Comparison of ENCODE assay signal across 9 cellular contexts in the genomic region with DNA sequence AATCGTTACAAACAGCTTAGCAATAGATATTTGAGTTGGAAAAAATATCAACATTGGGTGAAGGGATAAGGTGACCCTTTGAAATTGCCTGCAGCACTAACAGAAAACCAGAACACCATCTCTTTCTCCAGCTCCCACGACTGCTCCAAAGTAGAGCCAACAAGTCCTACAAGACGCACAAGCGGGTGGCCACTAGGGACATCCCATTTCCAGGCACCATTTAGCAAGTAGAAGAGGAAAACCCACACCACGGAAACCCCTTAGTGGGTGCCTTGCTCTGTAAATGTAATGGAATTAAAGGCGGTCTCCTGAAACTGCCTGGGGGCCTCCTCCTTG. TPM values are rescaled to one million over a fixed set of nuclear protein-coding genes. Genes with fewer than 3 reads are reported as not detected.
DNase-seq lines count a peak whose midpoint lies in the region; ATAC-seq and TF ChIP-seq lines count a peak whose summit lies in the region.
"Had no signal": no experiment of that assay in that cellular context is flagged by ENCODE, and none has a peak within 500 bp of the region (broad histone marks: within the 10 kb centered on the region; RNA-seq: fewer than 3 reads in every experiment).

No MANE protein-coding gene starts in this region.

- peaks cover 47% of the 10 kb centered on the region for H3K27me3 Mint-ChIP-seq in GM23338 (ENCODE audit: insufficient read depth, low read depth, poor library complexity)

- H3F3A ChIP-seq in GM23338 (replicated peaks; ENCODE audit: low read depth) = no peaks in the 10 kb centered on the region
- no peaks in the 10 kb centered on the region for H3F3A ChIP-seq in smooth muscle cell (ENCODE audit: low read depth)

- H3K79me2 ChIP-seq in GM23338 (replicated peaks; ENCODE audit: insufficient read depth) = no peaks in the 10 kb centered on the region
- no peaks in the 10 kb centered on the region for H3K79me2 ChIP-seq in smooth muscle cell (ENCODE audit: low read depth)

- H3K9me3 ChIP-seq in smooth muscle cell (replicated peaks; ENCODE audit: low read depth) = no peaks in the 10 kb centered on the region

- peak overlapping the region; percentile 65 for H3K4me3 ChIP-seq in GM23338
- H3K4me3 ChIP-seq in astrocyte of the cerebellum (ENCODE audit: low read depth, low read length) = peak overlapping the region; percentile 47
- H3K4me3 ChIP-seq in smooth muscle cell = peak overlapping the region; percentile 53

- H3K4me1 Mint-ChIP-seq in GM23338 = peaks cover 9% of the 10 kb centered on the region

- H3K27ac Mint-ChIP-seq in GM23338 = no peak overlapping the region

- no peaks in the 10 kb centered on the region for H3K9me2 ChIP-seq in GM23338 (ENCODE audit: insufficient read depth)

- H3K27ac ChIP-seq in GM23338 (ENCODE audit: low read depth) (no peak overlapping the region), smooth muscle cell (ENCODE audit: low read depth) (no peak overlapping the region)

- H3K9ac ChIP-seq in smooth muscle cell (ENCODE audit: low read depth) = no peak overlapping the region

- no peaks in the 10 kb centered on the region for H3K4me1 ChIP-seq in GM23338 (ENCODE audit: insufficient read depth)
- no peaks in the 10 kb centered on the region for H3K4me1 ChIP-seq in smooth muscle cell (ENCODE audit: low read depth)

- H3K27me3 ChIP-seq in GM23338 (ENCODE audit: insufficient read depth) = peaks cover 83% of the 10 kb centered on the region
- peaks cover 34% of the 10 kb centered on the region for H3K27me3 ChIP-seq in smooth muscle cell (ENCODE audit: low read depth)

- peak overlapping the region; percentile 77 for H3K4me2 ChIP-seq in GM23338
- peak overlapping the region; percentile 89 for H3K4me2 ChIP-seq in smooth muscle cell

- DNase-seq in GM23338 (ENCODE audit: low spot score) (peak; percentile 3), astrocyte of the cerebellum (ENCODE audit: low read depth) (no peak), iPS-NIHi7 (ENCODE audit: extremely low spot score) (peak; percentile 15), smooth muscle cell (lab: John Stamatoyannopoulos, UW; ENCODE audit: unreplicated experiment) (no peak), dedifferentiated amniotic fluid mesenchymal stem cell (ENCODE audit: extremely low spot score) (no peak), NCI-H524 (lab: John Stamatoyannopoulos, UW) (no peak)
- DNase-seq: activated CD4-positive, alpha-beta T cell treated with anti-CD3 and anti-CD28 coated beads, Interleukin-2, amount 50 U/mL, for 1 hour; DND-41 had no signal

- H3K9me3 Mint-ChIP-seq in GM23338 = no peaks in the 10 kb centered on the region; the same call in 2 of the 3 replicates

- peak overlapping the region; percentile 69 for H3K4me3 Mint-ChIP-seq in GM23338

- WGBS in smooth muscle cell (ENCODE audit: low lambda C conversion rate) = 41% methylated on average over 6 of the region's 6 CpGs

- H3K36me3 ChIP-seq in GM23338 (ENCODE audit: insufficient read depth) (no peaks in the 10 kb centered on the region), smooth muscle cell (ENCODE audit: low read depth) (no peaks in the 10 kb centered on the region)

- in situ Hi-C loops in astrocyte of the cerebellum (cut with HindIII; ENCODE audit: low sequenced_read_pairs) = no loop called here

- H3K36me3 Mint-ChIP-seq in GM23338 (ENCODE audit: low read depth) = no peaks in the 10 kb centered on the region

- TF ChIP-seq CTCF in GM23338 (conservative IDR thresholded peaks at IDR 0.05; ENCODE audit: low read depth in 2 of 2) = 0 out of 4 replicates have a peak, but pooled peaks of 1 of the 2 experiments have one; percentile 7
- TF ChIP-seq CTCF in astrocyte of the cerebellum (IDR thresholded peaks at IDR 0.05; ENCODE audit: low read depth, low read length, missing control alignments) = peak; percentile 15
- no peak for TF ChIP-seq CTCF in smooth muscle cell (IDR thresholded peaks at IDR 0.05; ENCODE audit: borderline replicate concordance, insufficient read depth, poor library complexity, severe bottlenecking)

- ATAC-seq in GM23338 (no peak), GM18909 (IDR thresholded peaks at IDR 0.05; ENCODE audit: poor library complexity, unreplicated experiment) (no peak)

- H4K20me1 ChIP-seq in GM23338 (replicated peaks; ENCODE audit: insufficient read depth) (no peaks in the 10 kb centered on the region), smooth muscle cell (ENCODE audit: low read depth) (no peaks in the 10 kb centered on the region)

- H2AFZ ChIP-seq in GM23338 (0 out of 2 replicates have a peak overlapping the region, but pooled peaks have one; percentile 47), smooth muscle cell (ENCODE audit: low read depth) (no peak overlapping the region)

TF ChIP-seq in GM23338, 12 proteins besides CTCF, POLR2A, EP300 and RAD21 (continues in another document):
- no peak for TF ChIP-seq CREB1 (CRISPR knock-in tag; IDR thresholded peaks at IDR 0.05; ENCODE audit: low read depth)
- no peak for TF ChIP-seq POLR2AphosphoS5 (IDR thresholded peaks at IDR 0.05; ENCODE audit: low read depth)
- TF ChIP-seq EZH2phosphoT487 (IDR thresholded peaks at IDR 0.05; ENCODE audit: unreplicated experiment) = no peak
- no peak for TF ChIP-seq NANOG (IDR thresholded peaks at IDR 0.05; ENCODE audit: borderline replicate concordance)
- no peak for TF ChIP-seq JUNB (IDR thresholded peaks at IDR 0.05; ENCODE audit: unreplicated experiment)
- TF ChIP-seq, protein P1, sequence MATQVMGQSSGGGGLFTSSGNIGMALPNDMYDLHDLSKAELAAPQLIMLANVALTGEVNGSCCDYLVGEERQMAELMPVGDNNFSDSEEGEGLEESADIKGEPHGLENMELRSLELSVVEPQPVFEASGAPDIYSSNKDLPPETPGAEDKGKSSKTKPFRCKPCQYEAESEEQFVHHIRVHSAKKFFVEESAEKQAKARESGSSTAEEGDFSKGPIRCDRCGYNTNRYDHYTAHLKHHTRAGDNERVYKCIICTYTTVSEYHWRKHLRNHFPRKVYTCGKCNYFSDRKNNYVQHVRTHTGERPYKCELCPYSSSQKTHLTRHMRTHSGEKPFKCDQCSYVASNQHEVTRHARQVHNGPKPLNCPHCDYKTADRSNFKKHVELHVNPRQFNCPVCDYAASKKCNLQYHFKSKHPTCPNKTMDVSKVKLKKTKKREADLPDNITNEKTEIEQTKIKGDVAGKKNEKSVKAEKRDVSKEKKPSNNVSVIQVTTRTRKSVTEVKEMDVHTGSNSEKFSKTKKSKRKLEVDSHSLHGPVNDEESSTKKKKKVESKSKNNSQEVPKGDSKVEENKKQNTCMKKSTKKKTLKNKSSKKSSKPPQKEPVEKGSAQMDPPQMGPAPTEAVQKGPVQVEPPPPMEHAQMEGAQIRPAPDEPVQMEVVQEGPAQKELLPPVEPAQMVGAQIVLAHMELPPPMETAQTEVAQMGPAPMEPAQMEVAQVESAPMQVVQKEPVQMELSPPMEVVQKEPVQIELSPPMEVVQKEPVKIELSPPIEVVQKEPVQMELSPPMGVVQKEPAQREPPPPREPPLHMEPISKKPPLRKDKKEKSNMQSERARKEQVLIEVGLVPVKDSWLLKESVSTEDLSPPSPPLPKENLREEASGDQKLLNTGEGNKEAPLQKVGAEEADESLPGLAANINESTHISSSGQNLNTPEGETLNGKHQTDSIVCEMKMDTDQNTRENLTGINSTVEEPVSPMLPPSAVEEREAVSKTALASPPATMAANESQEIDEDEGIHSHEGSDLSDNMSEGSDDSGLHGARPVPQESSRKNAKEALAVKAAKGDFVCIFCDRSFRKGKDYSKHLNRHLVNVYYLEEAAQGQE (IDR thresholded peaks at IDR 0.05; ENCODE audit: unreplicated experiment) = no peak
- TF ChIP-seq, protein P2, sequence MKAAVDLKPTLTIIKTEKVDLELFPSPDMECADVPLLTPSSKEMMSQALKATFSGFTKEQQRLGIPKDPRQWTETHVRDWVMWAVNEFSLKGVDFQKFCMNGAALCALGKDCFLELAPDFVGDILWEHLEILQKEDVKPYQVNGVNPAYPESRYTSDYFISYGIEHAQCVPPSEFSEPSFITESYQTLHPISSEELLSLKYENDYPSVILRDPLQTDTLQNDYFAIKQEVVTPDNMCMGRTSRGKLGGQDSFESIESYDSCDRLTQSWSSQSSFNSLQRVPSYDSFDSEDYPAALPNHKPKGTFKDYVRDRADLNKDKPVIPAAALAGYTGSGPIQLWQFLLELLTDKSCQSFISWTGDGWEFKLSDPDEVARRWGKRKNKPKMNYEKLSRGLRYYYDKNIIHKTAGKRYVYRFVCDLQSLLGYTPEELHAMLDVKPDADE (IDR thresholded peaks at IDR 0.05) = no peak
- TF ChIP-seq ZNF331 (CRISPR knock-in tag; IDR thresholded peaks at IDR 0.05; ENCODE audit: low read depth) = no peak
- TF ChIP-seq ZNF114 (CRISPR knock-in tag; IDR thresholded peaks at IDR 0.05) = no peak

RNA-seq across cellular contexts. Expression of a gene that starts 1.9 kb away (rescaled TPM):
- total RNA-seq in GM23338 (2014; rRNA removed; shearing (Covaris generic)) = 0.59 and 0.78 TPM in 2 replicates
- polyA plus RNA-seq in GM23338 (2016; fragmentation: Nextera tagmentation; extraction: Ambion mirVana) (0.26 and 0.50 TPM in 2 replicates), smooth muscle cell (0.55 TPM in 1 of 2 replicates, not detected in the other)
- 0.54 and 0.90 TPM in 2 replicates for total RNA-seq in smooth muscle cell

Comparison
In these comparisons a context has a peak if more than half of its experiments do, and no peak if none do; other contexts are left out.
1. DNase-seq: peak in GM23338 (single experiment) and iPS-NIHi7 (single experiment); none in astrocyte of the cerebellum (single experiment), smooth muscle cell (single experiment), dedifferentiated amniotic fluid mesenchymal stem cell (single experiment) and NCI-H524 (0 of 2).
2. Peak in every context shown above with its lines, with median percentiles within 50 percentile points of each other: H3K4me3 ChIP-seq.